Comparison of ENCODE assay signal across 11 cellular contexts in genomic region chr18:58241877-58242276, GRCh38.
DNase-seq lines count a peak whose midpoint lies in the region; ATAC-seq and TF ChIP-seq lines count a peak whose summit lies in the region.
"Had no signal": no experiment of that assay in that cellular context is flagged by ENCODE, and none has a peak within 500 bp of the region (broad histone marks: within the 10 kb centered on the region; RNA-seq: fewer than 3 reads in every experiment).

No MANE protein-coding gene starts in this region.

- no peaks in the 10 kb centered on the region for H3K9me3 Mint-ChIP-seq in natural killer cell treated with Interleukin-12 subunit alpha and Interleukin-12 subunit beta and Interleukin-15 and Interleukin-18, amount 100 ng/mL, for 72 hours
- H3K9me3 Mint-ChIP-seq in natural killer cell, result no peaks in the 10 kb centered on the region
- H3K9me3 Mint-ChIP-seq in glutamatergic neuron (ENCODE audit: unreplicated experiment), result peaks cover 8% of the 10 kb centered on the region

- no peak overlapping the region for H3K4me3 ChIP-seq in ovary
- H3K4me3 ChIP-seq: BLaER1 had no signal

- no peaks in the 10 kb centered on the region for H3K9me3 ChIP-seq in ovary
- H3K9me3 ChIP-seq: BLaER1 had no signal

- no peaks in the 10 kb centered on the region for H3K27me3 ChIP-seq in ovary
- H3K27me3 ChIP-seq: BLaER1 had no signal

- no peaks in the 10 kb centered on the region for H3K4me1 Mint-ChIP-seq in natural killer cell treated with Interleukin-12 subunit alpha and Interleukin-12 subunit beta and Interleukin-15 and Interleukin-18, amount 100 ng/mL, for 72 hours (ENCODE audit: low read depth in 2 of 2)
- H3K4me1 Mint-ChIP-seq in natural killer cell, result no peaks in the 10 kb centered on the region
- H3K4me1 Mint-ChIP-seq in glutamatergic neuron (ENCODE audit: low read depth, unreplicated experiment), result peaks cover 41% of the 10 kb centered on the region

- H3K27ac Mint-ChIP-seq in natural killer cell treated with Interleukin-12 subunit alpha and Interleukin-12 subunit beta and Interleukin-15 and Interleukin-18, amount 100 ng/mL, for 72 hours, result no peak overlapping the region
- H3K27ac Mint-ChIP-seq in natural killer cell (no peak overlapping the region), glutamatergic neuron (ENCODE audit: unreplicated experiment) (peak overlapping the region; percentile 49)

- no peaks in the 10 kb centered on the region for H3K36me3 Mint-ChIP-seq in natural killer cell treated with Interleukin-12 subunit alpha and Interleukin-12 subunit beta and Interleukin-15 and Interleukin-18, amount 100 ng/mL, for 72 hours
- H3K36me3 Mint-ChIP-seq in natural killer cell (no peaks in the 10 kb centered on the region), glutamatergic neuron (ENCODE audit: unreplicated experiment) (no peaks in the 10 kb centered on the region)

- H3K4me1 ChIP-seq in ovary (ENCODE audit: insufficient read depth), result no peaks in the 10 kb centered on the region

- H3K4me3 Mint-ChIP-seq in natural killer cell treated with Interleukin-12 subunit alpha and Interleukin-12 subunit beta and Interleukin-15 and Interleukin-18, amount 100 ng/mL, for 72 hours, result no peak overlapping the region
- H3K4me3 Mint-ChIP-seq in natural killer cell (no peak overlapping the region), glutamatergic neuron (ENCODE audit: unreplicated experiment) (peak overlapping the region; percentile 26)

- DNase-seq in natural killer cell treated with Interleukin-12 subunit alpha and Interleukin-12 subunit beta and Interleukin-15 and Interleukin-18, amount 100 ng/mL, for 72 hours (ENCODE audit: low spot score), result no peak
- no peak for DNase-seq in natural killer cell
- DNase-seq in RKO (ENCODE audit: low spot score), result peak; percentile 90
- peak; percentile 62 for DNase-seq in glutamatergic neuron
- DNase-seq in germinal center (ENCODE audit: low spot score), result no peak
- DNase-seq in pons (ENCODE audit: low spot score), result no peak
- no peak for DNase-seq in ovary
- DNase-seq: activated CD8-positive, alpha-beta memory T cell treated with anti-CD3 and anti-CD28 coated beads, Interleukin-2, amount 50 U/mL, for 48 hours; OCI-M1 had no signal

- TF ChIP-seq POLR2A in ovary (IDR thresholded peaks at IDR 0.05), result no peak

- no peak overlapping the region for H3K27ac ChIP-seq in ovary
- H3K27ac ChIP-seq: BLaER1 had no signal

- peak; percentile 27 to 50 for ATAC-seq in natural killer cell treated with Interleukin-12 subunit alpha and Interleukin-12 subunit beta and Interleukin-15 and Interleukin-18, amount 100 ng/mL, for 72 hours
- ATAC-seq in natural killer cell, result no peak
- ATAC-seq in HG03571 (IDR thresholded peaks at IDR 0.05; ENCODE audit: unreplicated experiment), result no peak

- H3K36me3 ChIP-seq in ovary, result no peaks in the 10 kb centered on the region
- H3K36me3 ChIP-seq: BLaER1 had no signal

- no peak for TF ChIP-seq EP300 in ovary (IDR thresholded peaks at IDR 0.05)

- WGBS in ovary, 3 donors, result 72 to 82% (median 79%) methylated on average over 6 of the region's 6 CpGs

- no peak for TF ChIP-seq CTCF in natural killer cell (IDR thresholded peaks at IDR 0.05)
- no peak for TF ChIP-seq CTCF in glutamatergic neuron (IDR thresholded peaks at IDR 0.05; ENCODE audit: partially characterized antibody, unreplicated experiment)
- no peak for TF ChIP-seq CTCF in ovary (IDR thresholded peaks at IDR 0.05)

- intact Hi-C loops in natural killer cell (cut with micrococcal nuclease), result no loop called here
- intact Hi-C loops in ovary (cut with DNase I), result no loop called here

- no peaks in the 10 kb centered on the region for H3K27me3 Mint-ChIP-seq in natural killer cell treated with Interleukin-12 subunit alpha and Interleukin-12 subunit beta and Interleukin-15 and Interleukin-18, amount 100 ng/mL, for 72 hours
- H3K27me3 Mint-ChIP-seq in natural killer cell (ENCODE audit: low read depth in 2 of 2) (no peaks in the 10 kb centered on the region), glutamatergic neuron (ENCODE audit: unreplicated experiment) (peaks cover 3% of the 10 kb centered on the region)

Comparison
In these comparisons a context has a peak if more than half of its experiments do, and no peak if none do; other contexts are left out.
1. ATAC-seq: peak in natural killer cell treated with Interleukin-12 subunit alpha and Interleukin-12 subunit beta and Interleukin-15 and Interleukin-18, amount 100 ng/mL, for 72 hours (2 of 2); none in natural killer cell (0 of 3) and HG03571 (single experiment).
2. DNase-seq: peak in RKO (single experiment) and glutamatergic neuron (single experiment); none in natural killer cell treated with Interleukin-12 subunit alpha and Interleukin-12 subunit beta and Interleukin-15 and Interleukin-18, amount 100 ng/mL, for 72 hours (single experiment), natural killer cell (single experiment), germinal center (single experiment), pons (single experiment) and ovary (0 of 5).